19 cellular contexts compared by ENCODE assay signal in genomic region chr1:227255086-227255732, GRCh38.
"Had no signal": no experiment of that assay in that cellular context is flagged by ENCODE, and none has a peak within 500 bp of the region (broad histone marks: within the 10 kb centered on the region; RNA-seq: fewer than 3 reads in every experiment).

No MANE protein-coding gene starts in this region.

- FAIRE-seq: colon, urothelium cell line had no signal

- DNase-seq: activated CD4-positive, alpha-beta T cell treated with anti-CD3 and anti-CD28 coated beads, Interleukin-2, amount 10 ng/mL, durations not matched to agents 24 days and 14 days; activated CD4-positive, CD25-positive, alpha-beta regulatory T cell; activated CD8-positive, alpha-beta T cell treated with anti-CD3 and anti-CD28 coated beads for 36 hours; activated naive CD4-positive, alpha-beta T cell; activated naive CD8-positive, alpha-beta T cell treated with anti-CD3 and anti-CD28 coated beads for 36 hours; activated T-cell treated with anti-CD3 and anti-CD28 coated beads, Interleukin-2, amount 50 U/mL, for 1 hour; amygdala; body of pancreas; central memory CD4-positive, alpha-beta T cell; dorsolateral prefrontal cortex; gastrocnemius medialis; head of caudate nucleus; left ventricle myocardium superior; stimulated activated naive CD8-positive, alpha-beta T cell treated with anti-CD3 and anti-CD28 coated beads, Interleukin-15, Interleukin-2, amounts not matched to agents 100 U/mL and 50 U/mL, for 24 hours; T-helper 2 cell had no signal

- H3K9me3 ChIP-seq: body of pancreas, gastrocnemius medialis, tibial nerve had no signal

- H3K27me3 ChIP-seq: body of pancreas, dorsolateral prefrontal cortex, gastrocnemius medialis, tibial nerve had no signal

- H3K36me3 ChIP-seq: gastrocnemius medialis had no signal

- H3K27ac ChIP-seq: body of pancreas, gastrocnemius medialis, tibial nerve had no signal

- H3K4me3 ChIP-seq: body of pancreas, dorsolateral prefrontal cortex, gastrocnemius medialis, tibial nerve had no signal

- ATAC-seq: activated CD8-positive, alpha-beta T cell treated with anti-CD3 and anti-CD28 coated beads for 36 hours; activated T-helper 17 cell treated with anti-CD3 and anti-CD28 coated beads, Interleukin-2, amount 50 U/mL, for 72 hours; body of pancreas; gastrocnemius medialis; left ventricle myocardium superior; stimulated activated naive CD8-positive, alpha-beta T cell treated with anti-CD3 and anti-CD28 coated beads, Interleukin-15, Interleukin-2, amounts not matched to agents 100 U/mL and 50 U/mL, for 24 hours had no signal
